In the genomic region with DNA sequence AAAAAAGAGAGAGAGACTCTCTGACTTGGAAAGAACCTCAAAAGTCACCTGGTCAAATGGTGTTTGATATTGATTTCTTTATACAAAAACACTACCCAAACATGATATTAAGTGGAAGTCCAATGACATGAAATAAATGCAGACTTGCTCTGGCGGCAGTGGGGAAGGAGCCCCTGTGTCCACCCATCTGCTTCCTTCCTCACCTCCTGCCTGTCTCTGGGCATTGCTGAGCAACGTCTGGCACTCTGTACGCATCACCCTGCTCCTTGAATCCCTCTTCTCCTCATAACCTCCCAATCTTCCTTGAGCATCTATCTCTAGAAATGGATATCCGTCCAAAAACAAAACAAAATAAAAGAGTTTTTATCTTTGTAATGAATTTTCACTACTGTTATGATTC, we compare ENCODE assay signal across 18 cellular contexts. TPM values are rescaled to one million over a fixed set of nuclear protein-coding genes. Genes with fewer than 3 reads are reported as not detected.
A peak's percentile ranks its signal among the peaks of the same experiment; 100 is the strongest.
DNase-seq lines count a peak whose midpoint lies in the region; TF ChIP-seq lines count a peak whose summit lies in the region.
"Had no signal": no experiment of that assay in that cellular context is flagged by ENCODE, and none has a peak within 500 bp of the region (broad histone marks: within the 10 kb centered on the region; RNA-seq: fewer than 3 reads in every experiment).

No MANE protein-coding gene starts in this region.

- no peaks in the 10 kb centered on the region for H3K27me3 ChIP-seq in neural progenitor cell
- H3K27me3 ChIP-seq: BLaER1 treated with 17β-estradiol and CSF1 and Interleukin-3, amounts not matched to agents 10 nM and 100 nM had no signal

- H3K36me3 ChIP-seq in neural progenitor cell, result no peaks in the 10 kb centered on the region
- H3K36me3 ChIP-seq: BLaER1 treated with 17β-estradiol and CSF1 and Interleukin-3, amounts not matched to agents 10 nM and 100 nM had no signal

- no peaks in the 10 kb centered on the region for H3K4me1 ChIP-seq in neural progenitor cell
- H3K4me1 ChIP-seq: A549, Caco-2 had no signal

- H3K27ac ChIP-seq in neural progenitor cell, result no peak overlapping the region
- H3K27ac ChIP-seq: 22Rv1; A549; BLaER1 treated with 17β-estradiol and CSF1 and Interleukin-3, amounts not matched to agents 10 nM and 100 nM; C4-2B had no signal

- H2AFZ ChIP-seq in neural progenitor cell (replicated peaks), result no peak overlapping the region

- TF ChIP-seq CTCF in progenitor cell of endocrine pancreas (IDR thresholded peaks at IDR 0.05; ENCODE audit: unreplicated experiment) (no peak), neural progenitor cell (IDR thresholded peaks at IDR 0.05) (no peak)

- no peaks in the 10 kb centered on the region for H3K9me3 ChIP-seq in neural progenitor cell (ENCODE audit: low read depth)
- H3K9me3 ChIP-seq: A549; BLaER1 treated with 17β-estradiol and CSF1 and Interleukin-3, amounts not matched to agents 10 nM and 100 nM; Caco-2 had no signal

- no peak overlapping the region for H3K4me3 Mint-ChIP-seq in progenitor cell of endocrine pancreas (ENCODE audit: low read depth)
- H3K4me3 Mint-ChIP-seq in neural progenitor cell, result no peak overlapping the region
- H3K4me3 Mint-ChIP-seq: B cell; CD4-positive, alpha-beta T cell; CD8-positive, alpha-beta T cell had no signal

- no peaks in the 10 kb centered on the region for H3F3A ChIP-seq in neural progenitor cell (ENCODE audit: low read depth)

- no peak overlapping the region for H3K4me3 ChIP-seq in neural progenitor cell
- H3K4me3 ChIP-seq: A549; BLaER1 treated with 17β-estradiol and CSF1 and Interleukin-3, amounts not matched to agents 10 nM and 100 nM; GM12878 had no signal

- H3K27ac Mint-ChIP-seq in progenitor cell of endocrine pancreas (peak overlapping the region; percentile 12), neural progenitor cell (no peak overlapping the region)
- H3K27ac Mint-ChIP-seq: B cell; CD4-positive, alpha-beta T cell; CD8-positive, alpha-beta T cell had no signal

- no peak overlapping the region for H3K9ac ChIP-seq in neural progenitor cell
- H3K9ac ChIP-seq: BLaER1 treated with 17β-estradiol and CSF1 and Interleukin-3, amounts not matched to agents 10 nM and 100 nM had no signal

- DNase-seq in G401 (ENCODE audit: low spot score) (peak; percentile 91), cerebellum (ENCODE audit: low spot score) (peak; percentile 77), progenitor cell of endocrine pancreas (ENCODE audit: low spot score, unreplicated experiment) (no peak), NOMO-1 (lab: John Stamatoyannopoulos, UW; ENCODE audit: unreplicated experiment in 2 of 2) (no peak), neural progenitor cell (ENCODE audit: low spot score) (no peak)
- DNase-seq: AML-193; Caco-2; Calu3; CD4-positive, alpha-beta T cell; CD8-positive, alpha-beta T cell; DMS79 treated with DMSO at 0.1 percent for 48 hours; GDM1 had no signal

- no peak overlapping the region for H3K4me2 ChIP-seq in neural progenitor cell
- H3K4me2 ChIP-seq: A549; BLaER1 treated with 17β-estradiol and CSF1 and Interleukin-3, amounts not matched to agents 10 nM and 100 nM had no signal

- in situ Hi-C loops in G401 (cut with HindIII; ENCODE audit: low sequenced_read_pairs), result no loop called here

- H3K27me3 Mint-ChIP-seq in progenitor cell of endocrine pancreas, result peaks cover 15% of the 10 kb centered on the region
- no peaks in the 10 kb centered on the region for H3K27me3 Mint-ChIP-seq in neural progenitor cell (ENCODE audit: insufficient read depth, low read depth)
- H3K27me3 Mint-ChIP-seq: B cell; CD4-positive, alpha-beta T cell had no signal

- H3K79me2 ChIP-seq in neural progenitor cell (ENCODE audit: low read depth), result no peaks in the 10 kb centered on the region

- H4K20me1 ChIP-seq in neural progenitor cell (ENCODE audit: low read depth), result no peaks in the 10 kb centered on the region
- H4K20me1 ChIP-seq: BLaER1 treated with 17β-estradiol and CSF1 and Interleukin-3, amounts not matched to agents 10 nM and 100 nM had no signal

- H3K4me1 Mint-ChIP-seq in progenitor cell of endocrine pancreas (ENCODE audit: low read depth) (peaks cover 3% of the 10 kb centered on the region), neural progenitor cell (no peaks in the 10 kb centered on the region)
- H3K4me1 Mint-ChIP-seq: B cell had no signal

- H3K36me3 Mint-ChIP-seq in progenitor cell of endocrine pancreas (ENCODE audit: insufficient read depth), result no peaks in the 10 kb centered on the region
- no peaks in the 10 kb centered on the region for H3K36me3 Mint-ChIP-seq in neural progenitor cell
- H3K36me3 Mint-ChIP-seq: CD8-positive, alpha-beta T cell had no signal

- H3K9me3 Mint-ChIP-seq in progenitor cell of endocrine pancreas (ENCODE audit: low read depth), result no peaks in the 10 kb centered on the region
- H3K9me3 Mint-ChIP-seq in neural progenitor cell, result no peaks in the 10 kb centered on the region
- H3K9me3 Mint-ChIP-seq: CD4-positive, alpha-beta T cell; CD8-positive, alpha-beta T cell had no signal

RNA-seq across cellular contexts. Expression of a gene that starts 39.9 kb away (rescaled TPM):
- total RNA-seq in G401 (2014; rRNA removed; shearing (Covaris generic)), result 31.0 and 33.3 TPM in 2 replicates
- total RNA-seq in cerebellum, result 50.8 TPM
- 4.5 and 5.1 TPM in 2 replicates for total RNA-seq in progenitor cell of endocrine pancreas
- 12.6 and 32.6 TPM in 2 replicates for total RNA-seq in neural progenitor cell (ENCODE audit: low replicate concordance)

Comparison
In these comparisons a context has a peak if more than half of its experiments do, and no peak if none do; other contexts are left out.
1. DNase-seq: peak in G401 (single experiment) and cerebellum (single experiment); none in progenitor cell of endocrine pancreas (single experiment), NOMO-1 (0 of 2) and neural progenitor cell (single experiment).